1 cellular context compared by ENCODE assay signal in genomic region chr12:20549115-20549719, GRCh38.
TF ChIP-seq lines count a peak whose summit lies in the region.

No MANE protein-coding gene starts in this region.

TF ChIP-seq in GM23338, 12 proteins besides CTCF, POLR2A, EP300 and RAD21 (continued from another document):
- no peak for TF ChIP-seq ZNF462 (CRISPR knock-in tag; IDR thresholded peaks at IDR 0.05)
- TF ChIP-seq JUNB (IDR thresholded peaks at IDR 0.05; ENCODE audit: unreplicated experiment): no peak
